In the genomic region with DNA sequence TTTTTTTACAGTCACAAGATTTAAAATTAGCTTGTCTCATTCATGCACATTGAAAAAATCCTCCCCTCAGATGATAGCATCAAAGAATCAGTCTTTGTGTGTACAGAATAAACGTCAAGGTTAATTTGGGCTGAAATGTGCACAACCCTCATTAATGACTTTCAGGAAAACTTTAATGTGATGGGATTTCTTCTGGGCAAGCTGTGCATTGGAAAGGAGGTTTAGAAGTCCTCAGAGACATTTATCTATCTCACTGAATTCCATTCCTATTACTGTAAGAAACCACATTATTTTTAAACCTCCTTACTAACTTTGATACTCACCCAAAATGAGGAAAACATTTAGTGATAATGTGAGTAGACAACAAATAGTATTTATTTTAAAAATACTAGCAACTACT, we compare ENCODE assay signal across 20 cellular contexts.
"Had no signal": no experiment of that assay in that cellular context is flagged by ENCODE, and none has a peak within 500 bp of the region (broad histone marks: within the 10 kb centered on the region; RNA-seq: fewer than 3 reads in every experiment).

No MANE protein-coding gene starts in this region.

- DNase-seq: activated CD4-positive, alpha-beta memory T cell treated with anti-CD3 and anti-CD28 coated beads, Interleukin-2, amount 10 ng/mL, durations not matched to agents 7 days and 5 days; activated CD4-positive, alpha-beta T cell treated with anti-CD3 and anti-CD28 coated beads for 36 hours; activated effector memory CD4-positive, alpha-beta T cell treated with Interleukin-2 at 50 U/mL for 16 hours; activated T-cell treated with anti-CD3 and anti-CD28 coated beads, Interleukin-2, amount 50 U/mL, for 4 hours; adrenal gland; dermis blood vessel endothelial cell; effector memory CD8-positive, alpha-beta T cell; left lung; natural killer cell; small intestine; stimulated activated naive CD8-positive, alpha-beta T cell treated with anti-CD3 and anti-CD28 coated beads, Interleukin-15, Interleukin-2, amounts not matched to agents 100 U/mL and 50 U/mL, for 24 hours; T-helper 17 cell; transverse colon had no signal

- H3K4me3 ChIP-seq: adrenal gland, breast epithelium, gastroesophageal sphincter, left lung, transverse colon, vagina had no signal

- H3K27me3 ChIP-seq: adrenal gland, breast epithelium, gastroesophageal sphincter, left lung, neutrophil, transverse colon, vagina had no signal

- H3K27ac ChIP-seq: adrenal gland, breast epithelium, epithelial cell of prostate, gastroesophageal sphincter, left lung, neutrophil, parathyroid adenoma, transverse colon, vagina had no signal

- H3K36me3 ChIP-seq: adrenal gland, breast epithelium, gastroesophageal sphincter, left lung, neutrophil, transverse colon, vagina had no signal

- ATAC-seq: activated CD4-positive, alpha-beta T cell treated with anti-CD3 and anti-CD28 coated beads for 36 hours; activated T-cell treated with anti-CD3 and anti-CD28 coated beads, Interleukin-2, amount 50 U/mL, for 4 hours; effector memory CD8-positive, alpha-beta T cell; gastroesophageal sphincter; left lung; natural killer cell; stimulated activated naive CD8-positive, alpha-beta T cell treated with anti-CD3 and anti-CD28 coated beads, Interleukin-15, Interleukin-2, amounts not matched to agents 100 U/mL and 50 U/mL, for 24 hours; T-helper 17 cell had no signal

- H3K4me1 ChIP-seq: adrenal gland, breast epithelium, gastroesophageal sphincter, left lung, parathyroid adenoma, transverse colon, vagina had no signal

- H3K79me2 ChIP-seq: parathyroid adenoma had no signal

- H3K9me3 ChIP-seq: adrenal gland, breast epithelium, gastroesophageal sphincter, neutrophil, transverse colon, vagina had no signal

- FAIRE-seq: keratinocyte had no signal

- H3K9ac ChIP-seq: parathyroid adenoma had no signal

- H2AFZ ChIP-seq: parathyroid adenoma had no signal
